1 cellular context compared by ENCODE assay signal in the genomic region with DNA sequence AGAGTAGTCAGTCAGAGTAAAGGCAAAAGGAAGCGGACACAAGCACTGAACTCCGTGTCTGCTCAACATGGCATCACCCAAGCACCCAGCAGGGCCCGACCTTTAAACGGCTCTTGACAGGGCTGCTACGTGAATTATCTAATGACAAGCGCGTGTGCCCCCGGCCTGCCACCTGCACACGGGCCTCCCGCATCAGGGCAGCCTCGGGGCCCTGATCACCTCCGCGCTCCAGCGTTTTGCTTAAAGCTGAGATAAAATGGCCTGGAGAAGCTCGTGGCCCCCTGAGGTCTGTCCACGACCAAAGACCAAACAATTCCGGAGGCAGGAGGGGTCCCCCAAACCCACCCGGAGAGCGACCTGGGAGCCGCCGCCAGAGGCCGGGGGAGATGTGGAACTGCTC.
TF ChIP-seq lines count a peak whose summit lies in the region.

No MANE protein-coding gene starts in this region.

TF ChIP-seq in HCT116, 20 proteins besides CTCF, POLR2A, EP300 and RAD21 (continued from another document):
- no peak; the same call in 1 of the 2 replicates for TF ChIP-seq ZFX (IDR thresholded peaks at IDR 0.05)
